21 cellular contexts compared by ENCODE assay signal in the genomic region with DNA sequence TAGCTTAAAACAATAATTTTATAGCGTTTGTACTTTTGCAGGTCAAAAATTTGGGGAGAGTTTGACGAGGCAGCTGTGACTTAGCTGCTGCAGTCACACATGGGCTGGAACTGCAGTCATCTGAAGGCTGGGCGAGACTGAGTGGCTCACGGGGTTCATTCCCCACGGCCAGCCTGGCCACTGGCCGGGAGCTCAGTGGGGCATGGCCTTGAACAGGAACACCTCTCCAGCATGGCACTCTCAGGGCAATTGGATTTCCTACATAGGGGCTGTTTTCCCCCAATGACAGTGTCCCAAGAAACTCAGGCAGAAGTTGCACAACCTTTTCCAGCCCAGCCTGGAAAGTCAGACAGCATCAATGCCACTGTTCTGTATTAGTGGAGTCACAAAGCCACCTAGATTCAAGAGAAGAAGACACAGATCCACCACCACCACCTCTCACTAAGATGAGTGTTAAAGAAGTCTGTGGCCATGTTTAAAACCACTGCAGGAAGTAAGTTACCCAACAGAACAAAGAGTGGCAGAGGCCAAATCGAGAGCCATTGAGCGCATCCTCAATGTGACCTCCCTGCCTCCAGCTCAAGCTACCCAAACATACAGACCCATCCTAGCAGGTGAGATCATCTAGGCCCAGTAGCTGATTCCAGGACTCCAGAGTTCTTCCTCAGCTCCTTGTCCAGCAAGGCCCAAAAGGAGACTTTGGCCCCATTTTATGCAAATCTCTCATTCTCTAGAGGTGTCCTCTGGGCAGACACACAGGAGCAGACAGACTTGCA.
"Had no signal": no experiment of that assay in that cellular context is flagged by ENCODE, and none has a peak within 500 bp of the region (broad histone marks: within the 10 kb centered on the region; RNA-seq: fewer than 3 reads in every experiment).

No MANE protein-coding gene starts in this region.

- H3K36me3 Mint-ChIP-seq: immature natural killer cell; naive thymus-derived CD4-positive, alpha-beta T cell had no signal

- H3K4me1 ChIP-seq: esophagus muscularis mucosa, gastrocnemius medialis, suprapubic skin, tibial nerve had no signal

- H3K36me3 ChIP-seq: esophagus muscularis mucosa, gastrocnemius medialis, neutrophil, suprapubic skin, tibial nerve had no signal

- H3K9me3 ChIP-seq: esophagus muscularis mucosa, gastrocnemius medialis, neutrophil, suprapubic skin, tibial nerve had no signal

- H3K27ac Mint-ChIP-seq: naive thymus-derived CD4-positive, alpha-beta T cell; nephron progenitor cell had no signal

- H3K4me1 Mint-ChIP-seq: immature natural killer cell; naive thymus-derived CD4-positive, alpha-beta T cell had no signal

- FAIRE-seq: kidney, small intestine had no signal

- DNase-seq: caudate nucleus; cortex of kidney; dorsolateral prefrontal cortex; effector memory CD4-positive, alpha-beta T cell; gastrocnemius medialis; immature natural killer cell; kidney; left cardiac atrium; mesendoderm; naive thymus-derived CD4-positive, alpha-beta T cell; nephron progenitor cell; right cardiac atrium; small intestine; stimulated activated CD4-positive, alpha-beta T cell treated with anti-CD3 and anti-CD28 coated beads, Interleukin-12 subunit alpha, Interleukin-12 subunit beta, amount 100 ng/mL, for 4 hours; stimulated activated CD4-positive, alpha-beta T cell treated with anti-CD3 and anti-CD28 coated beads, Interleukin-2, amount 100 ng/mL, for 48 hours; stimulated activated naive CD8-positive, alpha-beta T cell treated with anti-CD3 and anti-CD28 coated beads, Interleukin-15, Interleukin-2, amounts not matched to agents 100 U/mL and 50 U/mL, for 24 hours had no signal

- H3K27ac ChIP-seq: dorsolateral prefrontal cortex, epithelial cell of prostate, esophagus muscularis mucosa, gastrocnemius medialis, neutrophil, suprapubic skin, tibial nerve had no signal

- H3K4me3 Mint-ChIP-seq: immature natural killer cell; naive thymus-derived CD4-positive, alpha-beta T cell; nephron progenitor cell had no signal

- ATAC-seq: gastrocnemius medialis; left cardiac atrium; naive thymus-derived CD4-positive, alpha-beta T cell; right cardiac atrium; stimulated activated naive CD8-positive, alpha-beta T cell treated with anti-CD3 and anti-CD28 coated beads, Interleukin-15, Interleukin-2, amounts not matched to agents 100 U/mL and 50 U/mL, for 24 hours had no signal

- H3K27me3 ChIP-seq: gastrocnemius medialis, neutrophil, suprapubic skin, tibial nerve had no signal

- H3K4me3 ChIP-seq: dorsolateral prefrontal cortex, esophagus muscularis mucosa, gastrocnemius medialis, suprapubic skin, tibial nerve had no signal
